23 cellular contexts compared by ENCODE assay signal in the genomic region with DNA sequence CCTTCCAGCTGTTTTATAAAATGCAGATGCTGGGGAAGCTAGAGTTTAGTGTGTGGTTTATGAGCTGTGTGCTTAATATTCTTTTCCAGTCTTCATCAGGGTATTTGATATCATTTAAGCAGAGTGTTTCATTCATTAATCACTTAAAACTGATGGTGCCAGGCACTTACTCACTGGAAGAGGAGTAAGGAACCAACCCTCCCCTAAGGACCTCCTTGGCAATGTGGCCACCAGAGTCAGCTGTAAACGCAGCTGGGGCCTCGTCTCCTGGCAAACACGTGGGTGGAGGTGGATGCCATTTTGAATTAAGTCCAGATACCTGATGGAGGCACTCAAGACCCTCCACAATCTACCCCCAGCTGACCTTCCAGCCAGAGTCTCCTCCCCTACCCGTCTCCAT.
DNase-seq lines count a peak whose midpoint lies in the region; ATAC-seq and TF ChIP-seq lines count a peak whose summit lies in the region.
"Had no signal": no experiment of that assay in that cellular context is flagged by ENCODE, and none has a peak within 500 bp of the region (broad histone marks: within the 10 kb centered on the region; RNA-seq: fewer than 3 reads in every experiment).

No MANE protein-coding gene starts in this region.

- TF ChIP-seq CTCF in cardiac muscle cell (IDR thresholded peaks at IDR 0.05; ENCODE audit: low read depth, low read length) (no peak), heart left ventricle (IDR thresholded peaks at IDR 0.05) (no peak), gastrocnemius medialis (IDR thresholded peaks at IDR 0.05 in 4 of 5, conservative IDR thresholded peaks at IDR 0.05 in 1 of 5) (no peak)

- no peaks in the 10 kb centered on the region for H3K79me1 ChIP-seq in mesenchymal stem cell (replicated peaks; ENCODE audit: low read length, poor library complexity, severe bottlenecking)

- H3K4me3 ChIP-seq in cardiac muscle cell: no peak overlapping the region
- H3K4me3 ChIP-seq in heart left ventricle: no peak overlapping the region
- no peak overlapping the region for H3K4me3 ChIP-seq in mesenchymal stem cell (ENCODE audit: insufficient read depth in 1 of 2, low read depth in 1 of 2, low read length in 2 of 2)
- H3K4me3 ChIP-seq in gastrocnemius medialis: no peak overlapping the region
- H3K4me3 ChIP-seq: K562, PC-9, SK-N-MC had no signal

- ATAC-seq in heart left ventricle (no peak), HG03342 (IDR thresholded peaks at IDR 0.05; ENCODE audit: unreplicated experiment) (no peak), gastrocnemius medialis (no peak), HG02884 (IDR thresholded peaks at IDR 0.05; ENCODE audit: unreplicated experiment) (no peak)
- ATAC-seq: K562 had no signal

- H2BK12ac ChIP-seq in mesenchymal stem cell (ENCODE audit: low read length in 2 of 2): no peak overlapping the region

- H3K4me1 ChIP-seq in cardiac muscle cell (ENCODE audit: low read depth): peaks cover 50% of the 10 kb centered on the region
- peaks cover 0 to 10% (median 0%) of the 10 kb centered on the region in 12 donors for H3K4me1 ChIP-seq in heart left ventricle
- no peaks in the 10 kb centered on the region for H3K4me1 ChIP-seq in mesenchymal stem cell (ENCODE audit: control insufficient read depth, insufficient read depth, low read depth, low read length)
- no peaks in the 10 kb centered on the region for H3K4me1 ChIP-seq in gastrocnemius medialis

- H2BK5ac ChIP-seq in mesenchymal stem cell (ENCODE audit: low read depth, low read length, poor library complexity, severe bottlenecking): no peak overlapping the region

- H2BK15ac ChIP-seq in mesenchymal stem cell (ENCODE audit: low read depth, poor library complexity, severe bottlenecking): no peak overlapping the region

- H3K27ac ChIP-seq in cardiac muscle cell (peak overlapping the region; percentile 37), heart left ventricle (no peak overlapping the region), mesenchymal stem cell (ENCODE audit: low read length, poor library complexity, severe bottlenecking) (no peak overlapping the region), gastrocnemius medialis (no peak overlapping the region)
- H3K27ac ChIP-seq: 22Rv1, PC-9, RWPE1, SK-N-MC had no signal

- DNase-seq in cardiac muscle cell (ENCODE audit: low read depth in 1 of 2, low spot score in 1 of 2) (no peak), heart left ventricle (no peak), amniotic epithelial cell (ENCODE audit: low read depth) (peak; percentile 17), mesenchymal stem cell (no peak), gastrocnemius medialis (no peak), HuH-7.5 (ENCODE audit: low spot score) (no peak)
- DNase-seq: GDM1, H9, NCI-H1092 treated with DMSO at 0.1 percent for 48 hours, NCI-H146, NCI-H2029, NCI-H2227 treated with DMSO at 0.1 percent for 48 hours, NCI-H510A treated with DMSO at 0.1 percent for 48 hours, NCI-H748 treated with DMSO at 0.1 percent for 48 hours, PC-9, SHP77 treated with DMSO at 0.1 percent for 48 hours, SW 1271 had no signal

- H3K9ac ChIP-seq in mesenchymal stem cell (ENCODE audit: low read length): peak overlapping the region; percentile 30

- intact Hi-C loops in heart left ventricle (cut with DNase I) (no loop called here), gastrocnemius medialis (cut with DNase I; ENCODE audit: low total_unique reads) (no loop called here)

- WGBS in heart left ventricle, 4 donors: 52 to 77% (median 74%) methylated on average over 4 of the region's 4 CpGs
- 70% methylated on average over 4 of the region's 4 CpGs for WGBS in mesenchymal stem cell

- H3K4me2 ChIP-seq in mesenchymal stem cell (ENCODE audit: low read length, poor library complexity, severe bottlenecking): no peak overlapping the region
- H3K4me2 ChIP-seq: PC-9 had no signal

- H3K14ac ChIP-seq in mesenchymal stem cell (ENCODE audit: low read length in 2 of 2): no peak overlapping the region

- no peak overlapping the region for H2BK120ac ChIP-seq in mesenchymal stem cell (ENCODE audit: low read depth, low read length)

- no peak overlapping the region for H3K18ac ChIP-seq in mesenchymal stem cell (ENCODE audit: low read depth in 1 of 2, low read length in 2 of 2)

- H3K4ac ChIP-seq in mesenchymal stem cell (ENCODE audit: low read depth in 1 of 2, low read length in 2 of 2): no peak overlapping the region

- H3K23ac ChIP-seq in mesenchymal stem cell (ENCODE audit: low read length in 2 of 2): no peak overlapping the region

- H4K91ac ChIP-seq in mesenchymal stem cell (ENCODE audit: low read length): no peak overlapping the region

- H3K27me3 ChIP-seq in cardiac muscle cell (no peaks in the 10 kb centered on the region), heart left ventricle (no peaks in the 10 kb centered on the region), mesenchymal stem cell (ENCODE audit: control insufficient read depth in 1 of 2, insufficient read depth in 1 of 2, low read length in 2 of 2) (no peaks in the 10 kb centered on the region), gastrocnemius medialis (no peaks in the 10 kb centered on the region)

- no peak overlapping the region for H2AFZ ChIP-seq in mesenchymal stem cell (ENCODE audit: low read depth, low read length)
- H2AFZ ChIP-seq: PC-9 had no signal

- H3K36me3 ChIP-seq in cardiac muscle cell: no peaks in the 10 kb centered on the region
- H3K36me3 ChIP-seq in heart left ventricle: no peaks in the 10 kb centered on the region
- no peaks in the 10 kb centered on the region for H3K36me3 ChIP-seq in mesenchymal stem cell (ENCODE audit: control insufficient read depth in 1 of 2, insufficient read depth in 2 of 2, low read depth in 1 of 2, low read length in 2 of 2)
- H3K36me3 ChIP-seq in gastrocnemius medialis: no peaks in the 10 kb centered on the region

- no peaks in the 10 kb centered on the region for H3K9me3 ChIP-seq in cardiac muscle cell (ENCODE audit: low read depth)
- no peaks in the 10 kb centered on the region for H3K9me3 ChIP-seq in heart left ventricle
- H3K9me3 ChIP-seq in mesenchymal stem cell (ENCODE audit: control insufficient read depth, low read length): no peaks in the 10 kb centered on the region
- H3K9me3 ChIP-seq in gastrocnemius medialis: no peaks in the 10 kb centered on the region

- no peak overlapping the region for H2AK5ac ChIP-seq in mesenchymal stem cell (ENCODE audit: low read length, severe bottlenecking)

- in situ Hi-C loops in gastrocnemius medialis (cut with MboI; ENCODE audit: low sequenced_read_pairs in 4 of 4): no loop called here

- H4K8ac ChIP-seq in mesenchymal stem cell (ENCODE audit: low read length): no peak overlapping the region

- TF ChIP-seq POLR2A in heart left ventricle (IDR thresholded peaks at IDR 0.05) (no peak), gastrocnemius medialis (IDR thresholded peaks at IDR 0.05) (no peak)
